Comparison of ENCODE assay signal across 23 cellular contexts in genomic region chr11:84965484-84965883, GRCh38.
DNase-seq lines count a peak whose midpoint lies in the region; ATAC-seq and TF ChIP-seq lines count a peak whose summit lies in the region.
"Had no signal": no experiment of that assay in that cellular context is flagged by ENCODE, and none has a peak within 500 bp of the region (broad histone marks: within the 10 kb centered on the region; RNA-seq: fewer than 3 reads in every experiment).

No MANE protein-coding gene starts in this region.

- peaks cover 5% of the 10 kb centered on the region for H3K4me1 ChIP-seq in HUES48 (ENCODE audit: control insufficient read depth, insufficient read depth, low read length)
- no peaks in the 10 kb centered on the region for H3K4me1 ChIP-seq in endodermal cell (ENCODE audit: control insufficient read depth, insufficient read depth, low read length)
- H3K4me1 ChIP-seq in smooth muscle cell (ENCODE audit: low read depth): no peaks in the 10 kb centered on the region

- CTCF ChIA-PET in activated CD8-positive, alpha-beta T cell treated with anti-CD3 and anti-CD28 coated beads for 36 hours (lab: Charles Lee): no interaction called here

- H3K27ac ChIP-seq in HUES48 (ENCODE audit: low read depth, low read length): peak overlapping the region; percentile 15
- H3K27ac ChIP-seq in endodermal cell (ENCODE audit: low read depth, low read length): no peak overlapping the region
- H3K27ac ChIP-seq in smooth muscle cell (ENCODE audit: low read depth): peak overlapping the region; percentile 29

- H3K27ac Mint-ChIP-seq in endodermal cell: peak overlapping the region; percentile 17
- H3K27ac Mint-ChIP-seq in activated CD8-positive, alpha-beta T cell treated with anti-CD3 and anti-CD28 coated beads for 36 hours: no peak overlapping the region
- H3K27ac Mint-ChIP-seq: B cell, CD14-positive monocyte had no signal

- no peaks in the 10 kb centered on the region for H3K27me3 ChIP-seq in HUES48 (ENCODE audit: control insufficient read depth, insufficient read depth, low read length)
- no peaks in the 10 kb centered on the region for H3K27me3 ChIP-seq in endodermal cell (ENCODE audit: control insufficient read depth, insufficient read depth, low read length, poor library complexity, severe bottlenecking)
- no peaks in the 10 kb centered on the region for H3K27me3 ChIP-seq in smooth muscle cell (ENCODE audit: low read depth)

- 62 to 67% methylated on average over 4 of the region's 4 CpGs for WGBS in endodermal cell (ENCODE audit: insufficient coverage in 1 of 2, insufficient read length in 1 of 2), 2 experiments
- 34% methylated on average over 4 of the region's 4 CpGs for WGBS in smooth muscle cell (ENCODE audit: low lambda C conversion rate)

- no peaks in the 10 kb centered on the region for H3K36me3 Mint-ChIP-seq in endodermal cell (ENCODE audit: low read depth)
- H3K36me3 Mint-ChIP-seq in activated CD8-positive, alpha-beta T cell treated with anti-CD3 and anti-CD28 coated beads for 36 hours (ENCODE audit: low read depth): peaks cover 2% of the 10 kb centered on the region
- H3K36me3 Mint-ChIP-seq: CD14-positive monocyte had no signal

- peaks cover 15% of the 10 kb centered on the region for H3F3A ChIP-seq in smooth muscle cell (ENCODE audit: low read depth)

- H3K36me3 ChIP-seq in HUES48 (ENCODE audit: control insufficient read depth, insufficient read depth, low read length): no peaks in the 10 kb centered on the region
- H3K36me3 ChIP-seq in endodermal cell (ENCODE audit: control insufficient read depth, insufficient read depth, low read length): no peaks in the 10 kb centered on the region
- H3K36me3 ChIP-seq in smooth muscle cell (ENCODE audit: low read depth): no peaks in the 10 kb centered on the region
- H3K36me3 ChIP-seq: HAP-1 had no signal

- H3K9me3 ChIP-seq in HUES48 (ENCODE audit: control insufficient read depth, insufficient read depth, low read length) (no peaks in the 10 kb centered on the region), endodermal cell (ENCODE audit: control insufficient read depth, low read length) (no peaks in the 10 kb centered on the region), smooth muscle cell (replicated peaks; ENCODE audit: low read depth) (no peaks in the 10 kb centered on the region)
- H3K9me3 ChIP-seq: HAP-1, SK-N-SH had no signal

- ATAC-seq in activated CD8-positive, alpha-beta T cell treated with anti-CD3 and anti-CD28 coated beads for 36 hours: no peak
- ATAC-seq: Panc1 had no signal

- H2AFZ ChIP-seq in smooth muscle cell (ENCODE audit: low read depth): peak overlapping the region; percentile 11

- H3K4me3 ChIP-seq in HUES48 (ENCODE audit: low read depth, low read length) (no peak overlapping the region), endodermal cell (ENCODE audit: low read length) (no peak overlapping the region), smooth muscle cell (no peak overlapping the region)
- H3K4me3 ChIP-seq: HAP-1 had no signal

- TF ChIP-seq CTCF in endodermal cell (conservative IDR thresholded peaks at IDR 0.05): no peak
- no peak for TF ChIP-seq CTCF in smooth muscle cell (IDR thresholded peaks at IDR 0.05; ENCODE audit: borderline replicate concordance, insufficient read depth, poor library complexity, severe bottlenecking)
- no peak for TF ChIP-seq CTCF in activated CD8-positive, alpha-beta T cell treated with anti-CD3 and anti-CD28 coated beads for 36 hours (IDR thresholded peaks at IDR 0.05)

- peak overlapping the region; percentile 39; the same call in 1 of the 2 replicates for H3K9ac ChIP-seq in HUES48 (ENCODE audit: low read depth, low read length)
- H3K9ac ChIP-seq in endodermal cell (ENCODE audit: extremely low read depth, low read length, poor library complexity, severe bottlenecking): no peak overlapping the region
- H3K9ac ChIP-seq in smooth muscle cell (ENCODE audit: low read depth): no peak overlapping the region
- H3K9ac ChIP-seq: SK-N-SH had no signal

- no peak overlapping the region for H3K4me3 Mint-ChIP-seq in endodermal cell
- H3K4me3 Mint-ChIP-seq in activated CD8-positive, alpha-beta T cell treated with anti-CD3 and anti-CD28 coated beads for 36 hours: no peak overlapping the region
- H3K4me3 Mint-ChIP-seq: B cell, CD14-positive monocyte had no signal

- no peak overlapping the region for H3K4me2 ChIP-seq in smooth muscle cell
- H3K4me2 ChIP-seq: SK-N-SH had no signal

- POLR2A ChIA-PET in activated CD8-positive, alpha-beta T cell treated with anti-CD3 and anti-CD28 coated beads for 36 hours (lab: Charles Lee): no interaction called here

- H4K20me1 ChIP-seq in smooth muscle cell (ENCODE audit: low read depth): no peaks in the 10 kb centered on the region

- peaks cover 11% of the 10 kb centered on the region for H3K4me1 Mint-ChIP-seq in endodermal cell
- no peaks in the 10 kb centered on the region for H3K4me1 Mint-ChIP-seq in activated CD8-positive, alpha-beta T cell treated with anti-CD3 and anti-CD28 coated beads for 36 hours (ENCODE audit: low read depth)
- H3K4me1 Mint-ChIP-seq: B cell, CD14-positive monocyte had no signal

- H3K79me2 ChIP-seq in smooth muscle cell (ENCODE audit: low read depth): no peaks in the 10 kb centered on the region

- DNase-seq in endodermal cell (no peak), iPS-NIHi11 (ENCODE audit: low spot score) (peak; percentile 22), smooth muscle cell (lab: John Stamatoyannopoulos, UW; ENCODE audit: unreplicated experiment) (no peak), COLO668 (lab: John Stamatoyannopoulos, UW; ENCODE audit: unreplicated experiment) (no peak), hypothalamus (lab: John Stamatoyannopoulos, UW) (no peak)
- no peak for DNase-seq in activated CD8-positive, alpha-beta T cell treated with anti-CD3 and anti-CD28 coated beads for 36 hours
- DNase-seq: DMS53; GF-D8; Karpas-422; MV-4-11; NCI-H1105 treated with DMSO at 0.1 percent for 48 hours; NCI-H2029 treated with DMSO at 0.1 percent for 48 hours; NCI-H345; NCI-H524; NCI-H774; NK-92 treated with Interleukin-12 subunit alpha and Interleukin-12 subunit beta, amount 100 ng/mL, for 24 hours; SIG-M5; SK-N-SH had no signal

- intact Hi-C loops in activated CD8-positive, alpha-beta T cell treated with anti-CD3 and anti-CD28 coated beads for 36 hours (cut with micrococcal nuclease): no loop called here

- H3K27me3 Mint-ChIP-seq in endodermal cell (ENCODE audit: insufficient read depth): no peaks in the 10 kb centered on the region
- no peaks in the 10 kb centered on the region for H3K27me3 Mint-ChIP-seq in activated CD8-positive, alpha-beta T cell treated with anti-CD3 and anti-CD28 coated beads for 36 hours
- H3K27me3 Mint-ChIP-seq: B cell had no signal

- H3K9me3 Mint-ChIP-seq in endodermal cell: no peaks in the 10 kb centered on the region
- H3K9me3 Mint-ChIP-seq in activated CD8-positive, alpha-beta T cell treated with anti-CD3 and anti-CD28 coated beads for 36 hours: peaks cover 23% of the 10 kb centered on the region
